In genomic region chr19:58573658-58574164, GRCh38 we compare ENCODE assay signal across 8 cellular contexts. TPM values are rescaled to one million over a fixed set of nuclear protein-coding genes. Genes with fewer than 3 reads are reported as not detected.
DNase-seq lines count a peak whose midpoint lies in the region; ATAC-seq and TF ChIP-seq lines count a peak whose summit lies in the region.

No MANE protein-coding gene starts in this region.

- peak overlapping the region; percentile 19 to 48 for H3K9ac ChIP-seq in liver (ENCODE audit: low read depth in 1 of 2, low read length in 2 of 2)

- H3K9me3 ChIP-seq in ascending aorta (no peaks in the 10 kb centered on the region), liver (ENCODE audit: control insufficient read depth in 4 of 4, low read length in 3 of 4) (no peaks in the 10 kb centered on the region), thymus (ENCODE audit: control insufficient read depth) (no peaks in the 10 kb centered on the region)

- TF ChIP-seq RAD21 in liver (IDR thresholded peaks at IDR 0.05): no peak

- ATAC-seq in activated T-cell treated with anti-CD3 and anti-CD28 coated beads, Interleukin-2, amount 50 U/mL, for 4 hours: no peak
- ATAC-seq in GM19035 (IDR thresholded peaks at IDR 0.05; ENCODE audit: unreplicated experiment): no peak

- CTCF ChIA-PET in GM10248 (lab: Yijun Ruan, JAX): no interaction called here

- peak overlapping the region; percentile 97 for H3K4me3 Mint-ChIP-seq in activated T-cell treated with anti-CD3 and anti-CD28 coated beads, Interleukin-2, amount 50 U/mL, for 4 hours

- DNase-seq in activated T-cell treated with anti-CD3 and anti-CD28 coated beads, Interleukin-2, amount 50 U/mL, for 4 hours: no peak
- DNase-seq in activated T-cell treated with anti-CD3 and anti-CD28 coated beads for 4 hours (no peak), ascending aorta (ENCODE audit: low spot score in 2 of 2) (no peak), GM10248 (ENCODE audit: extremely low spot score) (no peak)
- DNase-seq in stimulated activated CD4-positive, alpha-beta T cell treated with anti-CD3 and anti-CD28 coated beads, Interleukin-4, amount 100 ng/mL, for 24 hours: no peak

- H3K27ac ChIP-seq in ascending aorta: peak overlapping the region; percentile 95 to 98
- H3K27ac ChIP-seq in liver (ENCODE audit: low read depth in 1 of 2, low read length in 2 of 2): peak overlapping the region; percentile 93 to 97
- H3K27ac ChIP-seq in thymus (ENCODE audit: low read depth): peak overlapping the region; percentile 85

- no peaks in the 10 kb centered on the region for H3K27me3 ChIP-seq in ascending aorta
- no peaks in the 10 kb centered on the region for H3K27me3 ChIP-seq in liver (ENCODE audit: control insufficient read depth in 4 of 4, insufficient read depth in 4 of 4, low read length in 3 of 4)
- H3K27me3 ChIP-seq in thymus (ENCODE audit: control insufficient read depth, insufficient read depth): no peaks in the 10 kb centered on the region

- H3K36me3 ChIP-seq in ascending aorta (peaks cover 3% of the 10 kb centered on the region in 2 donors), liver (ENCODE audit: control insufficient read depth in 4 of 4, insufficient read depth in 3 of 4, low read depth in 1 of 4, low read length in 3 of 4) (peaks cover 0 to 18% (median 5%) of the 10 kb centered on the region in 4 donors), thymus (ENCODE audit: control insufficient read depth, insufficient read depth) (peaks cover 16% of the 10 kb centered on the region)

- no peaks in the 10 kb centered on the region for H3K9me3 Mint-ChIP-seq in activated T-cell treated with anti-CD3 and anti-CD28 coated beads, Interleukin-2, amount 50 U/mL, for 4 hours

- H3K4me1 ChIP-seq in ascending aorta: peaks cover 4 to 20% of the 10 kb centered on the region in 2 donors
- H3K4me1 ChIP-seq in liver (ENCODE audit: control insufficient read depth in 4 of 4, insufficient read depth in 4 of 4, low read length in 3 of 4): peaks cover 4 to 25% (median 17%) of the 10 kb centered on the region in 4 donors
- peaks cover 25% of the 10 kb centered on the region for H3K4me1 ChIP-seq in thymus (ENCODE audit: control insufficient read depth, insufficient read depth, low read length)

- peaks cover 7% of the 10 kb centered on the region for H3K36me3 Mint-ChIP-seq in activated T-cell treated with anti-CD3 and anti-CD28 coated beads, Interleukin-2, amount 50 U/mL, for 4 hours (ENCODE audit: insufficient read depth)

- no peaks in the 10 kb centered on the region for H3K27me3 Mint-ChIP-seq in activated T-cell treated with anti-CD3 and anti-CD28 coated beads, Interleukin-2, amount 50 U/mL, for 4 hours (ENCODE audit: low read depth)

- 2% methylated on average over 20 of the region's 20 CpGs for WGBS in liver
- 2% methylated on average over 20 of the region's 20 CpGs for WGBS in thymus

- POLR2A ChIA-PET in GM10248 (lab: Yijun Ruan, JAX): interaction anchor here (0.6 kb wide), 2 partner anchors 75 to 101 kb away, joined by 3 to 7 read pairs; no protein-coding TSS in a partner anchor

- intact Hi-C loops in ascending aorta (cut with DNase I): loop anchor here (1.0 kb wide), 2 partner anchors 14 to 29 kb away; partner anchors contain the start of gene TRIM28

- TF ChIP-seq CTCF in ascending aorta (IDR thresholded peaks at IDR 0.05): no peak
- no peak for TF ChIP-seq CTCF in liver (IDR thresholded peaks at IDR 0.05; ENCODE audit: low read depth, low read length, missing input control)
- no peak for TF ChIP-seq CTCF in GM10248 (IDR thresholded peaks at IDR 0.05; ENCODE audit: control extremely low read depth, extremely low read depth, low read depth, missing control alignments)

- H3K4me3 ChIP-seq in ascending aorta (peak overlapping the region; percentile 81 to 92), liver (ENCODE audit: low read depth in 1 of 3, low read length in 3 of 3) (peak overlapping the region; percentile 27 to 64 (median 44)), thymus (ENCODE audit: low read length) (peak overlapping the region; percentile 69)

- peaks cover 43% of the 10 kb centered on the region for H3K4me1 Mint-ChIP-seq in activated T-cell treated with anti-CD3 and anti-CD28 coated beads, Interleukin-2, amount 50 U/mL, for 4 hours (ENCODE audit: low read depth)

TF ChIP-seq in liver, 16 proteins besides CTCF, POLR2A, EP300 and RAD21:
- TF ChIP-seq FOXA1 (IDR thresholded peaks at IDR 0.05): peak; percentile 14
- no peak for TF ChIP-seq FOXA2 (IDR thresholded peaks at IDR 0.05)
- TF ChIP-seq TAF1 (conservative IDR thresholded peaks at IDR 0.05): no peak
- TF ChIP-seq SP1 (IDR thresholded peaks at IDR 0.05): no peak

RNA-seq across cellular contexts. Expression of gene MZF1, which starts 0.6 kb away (rescaled TPM):
- 10 to 100 TPM; 12.4 to 16.9 (median 12.7) TPM for total RNA-seq in activated T-cell treated with anti-CD3 and anti-CD28 coated beads, Interleukin-2, amount 50 U/mL, for 4 hours
- total RNA-seq in ascending aorta: 77.1 TPM
- total RNA-seq in liver: 10 to 100 TPM in 1 of 2 donors, 1 to 10 TPM in 1; 9.3 to 21.1 TPM
- 1 to 10 TPM; 4.9 to 8.2 TPM for polyA plus RNA-seq in liver
- polyA plus RNA-seq in thymus: 24.7 TPM

RNA-seq across cellular contexts. Expression of gene UBE2M, which starts 15.3 kb away (rescaled TPM):
- 100 to 1,000 TPM; 138 to 155 (median 153) TPM for total RNA-seq in activated T-cell treated with anti-CD3 and anti-CD28 coated beads, Interleukin-2, amount 50 U/mL, for 4 hours
- total RNA-seq in ascending aorta (14.8 TPM), liver (10 to 100 TPM; 12.1 to 30.7 TPM)
- polyA plus RNA-seq in liver (10 to 100 TPM in 1 of 2 donors, 1 to 10 TPM in 1; 7.6 to 23.4 TPM), thymus (43.9 TPM)

RNA-seq across cellular contexts. Expression of gene CHMP2A, which starts 18.8 kb away (rescaled TPM):
- 100 to 1,000 TPM; 117 to 128 (median 119) TPM for total RNA-seq in activated T-cell treated with anti-CD3 and anti-CD28 coated beads, Interleukin-2, amount 50 U/mL, for 4 hours
- 154 TPM for total RNA-seq in ascending aorta
- 10 to 100 TPM; 58.0 to 69.5 TPM for total RNA-seq in liver
- polyA plus RNA-seq in liver: 100 to 1,000 TPM in 1 of 2 donors, 10 to 100 TPM in 1; 97.1 to 107 TPM
- 131 TPM for polyA plus RNA-seq in thymus

RNA-seq across cellular contexts. Expression of gene TRIM28, which starts 29.8 kb away (rescaled TPM):
- total RNA-seq in activated T-cell treated with anti-CD3 and anti-CD28 coated beads, Interleukin-2, amount 50 U/mL, for 4 hours: 100 to 1,000 TPM; 850 to 963 (median 920) TPM
- total RNA-seq in ascending aorta (222 TPM), liver (100 to 1,000 TPM in 1 of 2 donors, 10 to 100 TPM in 1; 80.5 to 157 TPM)
- polyA plus RNA-seq in liver (10 to 100 TPM; 47.1 to 88.0 TPM), thymus (220 TPM)

RNA-seq across cellular contexts. Expression of gene ZBTB45, which starts 54.1 kb away (rescaled TPM):
- total RNA-seq in activated T-cell treated with anti-CD3 and anti-CD28 coated beads, Interleukin-2, amount 50 U/mL, for 4 hours: 10 to 100 TPM; 15.4 to 16.7 (median 16.1) TPM
- 46.5 TPM for total RNA-seq in ascending aorta
- total RNA-seq in liver: 1 to 10 TPM; 2.1 to 3.2 TPM
- polyA plus RNA-seq in liver: 1 to 10 TPM; 2.2 to 4.0 TPM
- polyA plus RNA-seq in thymus: 7.2 TPM
